9 cellular contexts compared by ENCODE assay signal in genomic region chr9:92740446-92740961, GRCh38. TPM values are rescaled to one million over a fixed set of nuclear protein-coding genes. Genes with fewer than 3 reads are reported as not detected.
DNase-seq lines count a peak whose midpoint lies in the region; ATAC-seq and TF ChIP-seq lines count a peak whose summit lies in the region.
"Had no signal": no experiment of that assay in that cellular context is flagged by ENCODE, and none has a peak within 500 bp of the region (broad histone marks: within the 10 kb centered on the region; RNA-seq: fewer than 3 reads in every experiment).

No MANE protein-coding gene starts in this region.

- no peak overlapping the region for H3K4ac ChIP-seq in H9 (ENCODE audit: low read depth, low read length)

- BruUV-seq in A673 (replicated peaks; lab: Mats Ljungman, UMichigan): no TSS peak

- H2BK120ac ChIP-seq in H9 (ENCODE audit: low read depth, low read length, poor library complexity, severe bottlenecking): no peak overlapping the region

- DNase-seq in Karpas-422: no peak
- peak; percentile 35 to 59 for DNase-seq in left lung
- no peak for DNase-seq in thoracic aorta (ENCODE audit: low spot score)
- no peak for DNase-seq in H9
- no peak for DNase-seq in A673 (ENCODE audit: low spot score)
- DNase-seq: activated naive CD8-positive, alpha-beta T cell treated with anti-CD3 and anti-CD28 coated beads, Interleukin-2, amount 10 ng/mL, durations not matched to agents 7 days and 5 days; SW 1271 had no signal

- no peak overlapping the region for H3K18ac ChIP-seq in H9 (ENCODE audit: insufficient read length, low read depth, low read length)

- peaks cover 12% of the 10 kb centered on the region for H3K36me3 Mint-ChIP-seq in brain
- H3K36me3 Mint-ChIP-seq in H9 (ENCODE audit: insufficient read depth in 1 of 3, low read depth in 3 of 3): 0 out of 7 replicates have a peak, but pooled peaks cover 0 to 2% (median 0%) of the 10 kb centered on the region in 3 experiments

- H3K9ac ChIP-seq in Karpas-422 (ENCODE audit: low read length) (peak overlapping the region; percentile 6), H9 (ENCODE audit: extremely low read depth, insufficient read length, low read length) (no peak overlapping the region)

- no peak overlapping the region for H2AK5ac ChIP-seq in H9 (ENCODE audit: insufficient read length, low read length)

- intact Hi-C loops in left lung (cut with DNase I): no loop called here
- intact Hi-C loops in A673 (cut with micrococcal nuclease; ENCODE audit: unreplicated experiment): no loop called here

- no peak overlapping the region for H4K5ac ChIP-seq in H9 (ENCODE audit: insufficient read length, low read depth, low read length)

- H2BK12ac ChIP-seq in H9 (ENCODE audit: insufficient read length, low read depth, low read length): no peak overlapping the region

- H3K79me2 ChIP-seq in Karpas-422 (ENCODE audit: low read length) (peaks cover 100% of the 10 kb centered on the region), H9 (ENCODE audit: insufficient read depth, low read length) (peaks cover 31% of the 10 kb centered on the region)

- WGBS in H9 (ENCODE audit: extremely low coverage, insufficient read length, low lambda C conversion rate): no CpG with 5 or more reads among the region's 7 CpGs

- TF ChIP-seq CTCF in brain (conservative IDR thresholded peaks at IDR 0.05) (no peak), left lung (IDR thresholded peaks at IDR 0.05) (no peak), thoracic aorta (IDR thresholded peaks at IDR 0.05) (no peak), H9 (conservative IDR thresholded peaks at IDR 0.05) (no peak), A673 (conservative IDR thresholded peaks at IDR 0.05; ENCODE audit: low read depth, low read length) (no peak)

- H3K9me3 Mint-ChIP-seq in brain: peaks cover 0 to 4% (median 0%) of the 10 kb centered on the region in 5 experiments
- no peaks in the 10 kb centered on the region for H3K9me3 Mint-ChIP-seq in H9
- H3K9me3 Mint-ChIP-seq: activated naive CD8-positive, alpha-beta T cell treated with anti-CD3 and anti-CD28 coated beads, Interleukin-2, amount 10 ng/mL, durations not matched to agents 7 days and 5 days had no signal

- no peak overlapping the region for H3K56ac ChIP-seq in H9 (ENCODE audit: insufficient read length, low read depth, low read length)

- H3K27ac ChIP-seq in Karpas-422 (ENCODE audit: low read length) (peak overlapping the region; percentile 64), left lung (peak overlapping the region; percentile 19 to 92), thoracic aorta (peak overlapping the region; percentile 46 to 63), H9 (ENCODE audit: insufficient read length, low read depth, low read length) (no peak overlapping the region), A673 (ENCODE audit: low read depth, low read length, poor library complexity, severe bottlenecking) (no peak overlapping the region)

- peak overlapping the region in 3 of 5 experiments; percentile 6 to 81 (median 56) for H3K27ac Mint-ChIP-seq in brain
- peak overlapping the region in 1 of 3 experiments; percentile 8; a peak in 2 of 7 replicates for H3K27ac Mint-ChIP-seq in H9
- H3K27ac Mint-ChIP-seq: activated naive CD8-positive, alpha-beta T cell treated with anti-CD3 and anti-CD28 coated beads, Interleukin-2, amount 10 ng/mL, durations not matched to agents 7 days and 5 days had no signal

- H3K4me2 ChIP-seq in Karpas-422 (ENCODE audit: low read depth, low read length, poor library complexity, severe bottlenecking) (peak overlapping the region; percentile 36), H9 (ENCODE audit: insufficient read depth, insufficient read length, low read length) (no peak overlapping the region)

- no peaks in the 10 kb centered on the region for H3K23me2 ChIP-seq in H9 (ENCODE audit: insufficient read length, low read depth, low read length, poor library complexity, severe bottlenecking)

- POLR2A ChIA-PET in A673 (lab: Charles Lee; ENCODE audit: low non-redundant PET): no interaction called here

- peaks cover 85% of the 10 kb centered on the region for H3K4me1 ChIP-seq in Karpas-422 (ENCODE audit: low read length)
- H3K4me1 ChIP-seq in left lung: peaks cover 23 to 78% of the 10 kb centered on the region in 2 donors
- peaks cover 17 to 64% of the 10 kb centered on the region in 2 donors for H3K4me1 ChIP-seq in thoracic aorta (ENCODE audit: control insufficient read depth in 1 of 2, low read depth in 2 of 2)
- peaks cover 3% of the 10 kb centered on the region for H3K4me1 ChIP-seq in H9 (ENCODE audit: insufficient read depth, low read length)
- H3K4me1 ChIP-seq in A673 (ENCODE audit: insufficient read depth, low read length, poor library complexity, severe bottlenecking): peaks cover 7% of the 10 kb centered on the region

- H3K4me3 Mint-ChIP-seq in brain (no peak overlapping the region), H9 (no peak overlapping the region)
- H3K4me3 Mint-ChIP-seq: activated naive CD8-positive, alpha-beta T cell treated with anti-CD3 and anti-CD28 coated beads, Interleukin-2, amount 10 ng/mL, durations not matched to agents 7 days and 5 days had no signal

- H3K9me3 ChIP-seq in Karpas-422 (ENCODE audit: low read length) (no peaks in the 10 kb centered on the region), left lung (no peaks in the 10 kb centered on the region), thoracic aorta (no peaks in the 10 kb centered on the region), H9 (ENCODE audit: control insufficient read depth, low read depth, low read length) (no peaks in the 10 kb centered on the region), A673 (ENCODE audit: low read depth, low read length, poor library complexity, severe bottlenecking) (no peaks in the 10 kb centered on the region)

- no peak overlapping the region for H3K14ac ChIP-seq in H9 (ENCODE audit: insufficient read depth, low read length)

- H3K23ac ChIP-seq in H9 (ENCODE audit: insufficient read length, low read depth, low read length): no peak overlapping the region

- ATAC-seq in left lung (no peak), thoracic aorta (ENCODE audit: insufficient number of reproducible peaks, low FRiP score, low read depth) (no peak), GM19395 (IDR thresholded peaks at IDR 0.05; ENCODE audit: unreplicated experiment) (no peak)

- no peak overlapping the region for H3T11ph ChIP-seq in H9 (ENCODE audit: low read length)

- no peak overlapping the region for H2BK15ac ChIP-seq in H9 (ENCODE audit: low read depth, low read length)

- peaks cover 26% of the 10 kb centered on the region for H4K20me1 ChIP-seq in Karpas-422 (ENCODE audit: insufficient read depth, low read depth, low read length)
- no peaks in the 10 kb centered on the region for H4K20me1 ChIP-seq in H9 (ENCODE audit: control insufficient read depth, insufficient read depth, insufficient read length)

- peak overlapping the region; percentile 15; the same call in 1 of the 2 replicates for H3K4me3 ChIP-seq in Karpas-422 (ENCODE audit: low read length)
- H3K4me3 ChIP-seq in left lung: peak overlapping the region in 1 of 2 donors; percentile 22
- H3K4me3 ChIP-seq in thoracic aorta: peak overlapping the region; percentile 52
- H3K4me3 ChIP-seq in A673 (ENCODE audit: low read depth, low read length, poor library complexity, severe bottlenecking): no peak overlapping the region

- CTCF ChIA-PET in A673 (lab: Charles Lee): no interaction called here

- H3K4me1 Mint-ChIP-seq in brain (peaks cover 79% of the 10 kb centered on the region), H9 (peaks cover 39 to 52% of the 10 kb centered on the region in 2 experiments)

- no peaks in the 10 kb centered on the region for H3K27me3 ChIP-seq in Karpas-422 (ENCODE audit: low read length)
- no peaks in the 10 kb centered on the region for H3K27me3 ChIP-seq in left lung
- no peaks in the 10 kb centered on the region for H3K27me3 ChIP-seq in thoracic aorta (replicated peaks; ENCODE audit: insufficient read depth)
- no peaks in the 10 kb centered on the region for H3K27me3 ChIP-seq in H9 (ENCODE audit: insufficient read depth, low read length)
- no peaks in the 10 kb centered on the region for H3K27me3 ChIP-seq in A673 (replicated peaks; ENCODE audit: insufficient read depth, low read depth, low read length, poor library complexity)

- H2AFZ ChIP-seq in Karpas-422 (ENCODE audit: low read length): no peak overlapping the region
- H2AFZ ChIP-seq in H9 (ENCODE audit: low read length): no peak overlapping the region

- peaks cover 12% of the 10 kb centered on the region for H3K79me1 ChIP-seq in H9 (ENCODE audit: insufficient read depth, low read depth, low read length, poor library complexity, severe bottlenecking)

- peaks cover 3% of the 10 kb centered on the region for H3K27me3 Mint-ChIP-seq in brain
- no peaks in the 10 kb centered on the region for H3K27me3 Mint-ChIP-seq in H9 (ENCODE audit: low read depth)
- H3K27me3 Mint-ChIP-seq: activated naive CD8-positive, alpha-beta T cell treated with anti-CD3 and anti-CD28 coated beads, Interleukin-2, amount 10 ng/mL, durations not matched to agents 7 days and 5 days had no signal

- H3K9me2 ChIP-seq in Karpas-422 (replicated peaks; ENCODE audit: insufficient read depth, low read length): no peaks in the 10 kb centered on the region

- no peak overlapping the region for H2BK20ac ChIP-seq in H9 (ENCODE audit: low read depth, low read length, poor library complexity, severe bottlenecking)

- no peak overlapping the region for H2BK5ac ChIP-seq in H9 (ENCODE audit: insufficient read length, low read length)

- H4K8ac ChIP-seq in H9 (replicated peaks; ENCODE audit: insufficient read length, low read depth, low read length): no peak overlapping the region

- H3K36me3 ChIP-seq in Karpas-422 (ENCODE audit: insufficient read depth, low read length) (no peaks in the 10 kb centered on the region), left lung (no peaks in the 10 kb centered on the region), thoracic aorta (no peaks in the 10 kb centered on the region), A673 (ENCODE audit: insufficient read depth, low read length, poor library complexity, severe bottlenecking) (no peaks in the 10 kb centered on the region)

- H4K91ac ChIP-seq in H9 (ENCODE audit: insufficient read length, low read depth, low read length): no peak overlapping the region

RNA-seq across cellular contexts. Expression of gene BICD2, which starts 24.1 kb away (rescaled TPM):
- 25.6 and 35.4 TPM in 2 replicates for total RNA-seq in Karpas-422 (2014; rRNA removed; shearing (Covaris generic); ENCODE audit: low replicate concordance)
- polyA plus RNA-seq in brain (ENCODE audit: insufficient read depth, low read depth, low replicate concordance): 61.0 TPM
- total RNA-seq in left lung (10 to 100 TPM; 33.7 to 34.5 TPM), thoracic aorta (10 to 100 TPM; 52.1 to 57.7 TPM), H9 (2021) (21.2 and 22.3 TPM in 2 replicates), A673 (2021) (44.3 and 47.8 TPM in 2 replicates)

Comparison
In these comparisons a context has a peak if more than half of its experiments do, and no peak if none do; other contexts are left out.
1. DNase-seq: peak in left lung (2 of 2); none in Karpas-422 (single experiment), thoracic aorta (single experiment), H9 (single experiment) and A673 (single experiment).
2. H3K27ac ChIP-seq: peak in Karpas-422 (single experiment), left lung (2 of 2) and thoracic aorta (2 of 2); none in H9 (single experiment) and A673 (single experiment).